In genomic region chr16:84607694-84608093, GRCh38 we compare ENCODE assay signal across 9 cellular contexts. TPM values are rescaled to one million over a fixed set of nuclear protein-coding genes. Genes with fewer than 3 reads are reported as not detected.
DNase-seq lines count a peak whose midpoint lies in the region; ATAC-seq and TF ChIP-seq lines count a peak whose summit lies in the region.
"Had no signal": no experiment of that assay in that cellular context is flagged by ENCODE, and none has a peak within 500 bp of the region (broad histone marks: within the 10 kb centered on the region; RNA-seq: fewer than 3 reads in every experiment).

No MANE protein-coding gene starts in this region.

- DNase-seq in activated CD4-positive, alpha-beta T cell treated with anti-CD3 and anti-CD28 coated beads, Interleukin-2, amount 10 ng/mL, durations not matched to agents 24 days and 14 days, result peak; percentile 82
- DNase-seq in activated CD4-positive, alpha-beta T cell treated with anti-CD3 and anti-CD28 coated beads for 4 hours, result no peak
- peak; percentile 51 for DNase-seq in activated CD4-positive, alpha-beta memory T cell treated with anti-CD3 and anti-CD28 coated beads, Interleukin-2, amount 10 ng/mL, durations not matched to agents 7 days and 5 days
- DNase-seq in spleen (no peak), putamen (ENCODE audit: low spot score) (no peak), ureter (ENCODE audit: low spot score) (no peak)

- peak overlapping the region in 1 of 8 donors; percentile 52 for H3K4me3 ChIP-seq in spleen
- H3K4me3 ChIP-seq: A549 had no signal

- no peaks in the 10 kb centered on the region for H3K9me3 Mint-ChIP-seq in activated CD4-positive, alpha-beta T cell treated with anti-CD3 and anti-CD28 coated beads, Interleukin-2, amount 10 ng/mL, durations not matched to agents 24 days and 14 days
- peaks cover 7% of the 10 kb centered on the region for H3K9me3 Mint-ChIP-seq in activated CD4-positive, alpha-beta memory T cell treated with anti-CD3 and anti-CD28 coated beads, Interleukin-2, amount 10 ng/mL, durations not matched to agents 7 days and 5 days

- CTCF ChIA-PET in activated CD4-positive, alpha-beta memory T cell treated with anti-CD3 and anti-CD28 coated beads, Interleukin-2, amount 10 ng/mL, durations not matched to agents 7 days and 5 days (lab: Charles Lee), result interaction anchor here (1.1 to 3.8 kb wide), 8 partner anchors 8 to 101 kb away, joined by 3 to 22 read pairs (median 8); no protein-coding TSS in a partner anchor

- H3K4me1 ChIP-seq in spleen, result peaks cover 84 to 100% (median 99%) of the 10 kb centered on the region in 6 donors

- POLR2A ChIA-PET in activated CD4-positive, alpha-beta memory T cell treated with anti-CD3 and anti-CD28 coated beads, Interleukin-2, amount 10 ng/mL, durations not matched to agents 7 days and 5 days (lab: Charles Lee), result interaction anchor here (1.0 to 5.3 kb wide), 13 partner anchors 8 to 103 kb away, joined by 3 to 142 read pairs (median 7); partner anchors contain the start of gene COTL1

- H3K4me1 Mint-ChIP-seq in activated CD4-positive, alpha-beta T cell treated with anti-CD3 and anti-CD28 coated beads, Interleukin-2, amount 10 ng/mL, durations not matched to agents 24 days and 14 days, result peaks cover 86% of the 10 kb centered on the region
- H3K4me1 Mint-ChIP-seq in activated CD4-positive, alpha-beta memory T cell treated with anti-CD3 and anti-CD28 coated beads, Interleukin-2, amount 10 ng/mL, durations not matched to agents 7 days and 5 days, result peaks cover 94% of the 10 kb centered on the region

- no peaks in the 10 kb centered on the region for H3K27me3 Mint-ChIP-seq in activated CD4-positive, alpha-beta T cell treated with anti-CD3 and anti-CD28 coated beads, Interleukin-2, amount 10 ng/mL, durations not matched to agents 24 days and 14 days
- H3K27me3 Mint-ChIP-seq in activated CD4-positive, alpha-beta memory T cell treated with anti-CD3 and anti-CD28 coated beads, Interleukin-2, amount 10 ng/mL, durations not matched to agents 7 days and 5 days, result no peaks in the 10 kb centered on the region

- peaks cover 0 to 12% (median 3%) of the 10 kb centered on the region in 8 donors for H3K9me3 ChIP-seq in spleen

- 20 to 35% (median 21%) methylated on average over 7 of the region's 7 CpGs for WGBS in spleen, 5 donors

- intact Hi-C loops in activated CD4-positive, alpha-beta T cell treated with anti-CD3 and anti-CD28 coated beads, Interleukin-2, amount 10 ng/mL, durations not matched to agents 24 days and 14 days (cut with micrococcal nuclease), result loop anchor here (1.0 kb wide), 2 partner anchors 7 to 9 kb away; no protein-coding TSS in a partner anchor
- intact Hi-C loops in spleen (cut with DNase I; ENCODE audit: low total_unique reads), result no loop called here

- H3K4me3 Mint-ChIP-seq in activated CD4-positive, alpha-beta T cell treated with anti-CD3 and anti-CD28 coated beads, Interleukin-2, amount 10 ng/mL, durations not matched to agents 24 days and 14 days, result peak overlapping the region; percentile 80
- H3K4me3 Mint-ChIP-seq in activated CD4-positive, alpha-beta memory T cell treated with anti-CD3 and anti-CD28 coated beads, Interleukin-2, amount 10 ng/mL, durations not matched to agents 7 days and 5 days, result peak overlapping the region; percentile 70

- no peaks in the 10 kb centered on the region for H3K27me3 ChIP-seq in spleen (replicated peaks in 1 of 7)

- H3K27ac Mint-ChIP-seq in activated CD4-positive, alpha-beta T cell treated with anti-CD3 and anti-CD28 coated beads, Interleukin-2, amount 10 ng/mL, durations not matched to agents 24 days and 14 days, result peak overlapping the region; percentile 87
- H3K27ac Mint-ChIP-seq in activated CD4-positive, alpha-beta memory T cell treated with anti-CD3 and anti-CD28 coated beads, Interleukin-2, amount 10 ng/mL, durations not matched to agents 7 days and 5 days, result peak overlapping the region; percentile 92

- peaks cover 75% of the 10 kb centered on the region for H3K36me3 Mint-ChIP-seq in activated CD4-positive, alpha-beta T cell treated with anti-CD3 and anti-CD28 coated beads, Interleukin-2, amount 10 ng/mL, durations not matched to agents 24 days and 14 days (ENCODE audit: low read depth)
- peaks cover 87% of the 10 kb centered on the region for H3K36me3 Mint-ChIP-seq in activated CD4-positive, alpha-beta memory T cell treated with anti-CD3 and anti-CD28 coated beads, Interleukin-2, amount 10 ng/mL, durations not matched to agents 7 days and 5 days (ENCODE audit: low read depth)

- TF ChIP-seq POLR2A in spleen (IDR thresholded peaks at IDR 0.05), result peak in 1 of 3 donors; percentile 68

- H3K36me3 ChIP-seq in spleen, result peaks cover 0 to 68% (median 3%) of the 10 kb centered on the region in 6 donors

- no peak for TF ChIP-seq CTCF in spleen (IDR thresholded peaks at IDR 0.05 in 8 of 11, conservative IDR thresholded peaks at IDR 0.05 in 3 of 11)

- H3K27ac ChIP-seq in spleen, result peak overlapping the region; percentile 77 to 95 (median 89)

- ATAC-seq in HG03103 (IDR thresholded peaks at IDR 0.05; ENCODE audit: low read depth, unreplicated experiment) (peak; percentile 52), HG03025 (IDR thresholded peaks at IDR 0.05; ENCODE audit: low FRiP score, unreplicated experiment) (no peak)
- ATAC-seq: A549 had no signal

RNA-seq across cellular contexts. Expression of gene COTL1, which starts 10.2 kb away (rescaled TPM):
- 470 and 474 TPM in 2 replicates for total RNA-seq in activated CD4-positive, alpha-beta T cell treated with anti-CD3 and anti-CD28 coated beads, Interleukin-2, amount 10 ng/mL, durations not matched to agents 24 days and 14 days
- total RNA-seq in activated CD4-positive, alpha-beta memory T cell treated with anti-CD3 and anti-CD28 coated beads, Interleukin-2, amount 10 ng/mL, durations not matched to agents 7 days and 5 days, result 100 to 1,000 TPM; 676 to 689 TPM
- total RNA-seq in spleen, result 100 to 1,000 TPM; 284 to 655 (median 457) TPM
- polyA plus RNA-seq in spleen, result 100 to 1,000 TPM; 298 to 449 (median 303) TPM
- 79.6 TPM for total RNA-seq in ureter

RNA-seq across cellular contexts. Expression of gene KLHL36, which starts 40.6 kb away (rescaled TPM):
- 36.7 and 36.9 TPM in 2 replicates for total RNA-seq in activated CD4-positive, alpha-beta T cell treated with anti-CD3 and anti-CD28 coated beads, Interleukin-2, amount 10 ng/mL, durations not matched to agents 24 days and 14 days
- 10 to 100 TPM; 45.7 to 49.0 TPM for total RNA-seq in activated CD4-positive, alpha-beta memory T cell treated with anti-CD3 and anti-CD28 coated beads, Interleukin-2, amount 10 ng/mL, durations not matched to agents 7 days and 5 days
- 10 to 100 TPM; 63.8 to 93.6 (median 73.6) TPM for total RNA-seq in spleen
- 10 to 100 TPM; 17.8 to 32.7 (median 24.8) TPM for polyA plus RNA-seq in spleen
- total RNA-seq in ureter, result 55.9 TPM

Comparison
In these comparisons a context has a peak if more than half of its experiments do, and no peak if none do; other contexts are left out.
1. DNase-seq: peak in activated CD4-positive, alpha-beta T cell treated with anti-CD3 and anti-CD28 coated beads, Interleukin-2, amount 10 ng/mL, durations not matched to agents 24 days and 14 days (single experiment) and activated CD4-positive, alpha-beta memory T cell treated with anti-CD3 and anti-CD28 coated beads, Interleukin-2, amount 10 ng/mL, durations not matched to agents 7 days and 5 days (single experiment); none in activated CD4-positive, alpha-beta T cell treated with anti-CD3 and anti-CD28 coated beads for 4 hours (0 of 2), spleen (single experiment), putamen (single experiment) and ureter (single experiment).